In genomic region chr3:172546628-172547214, GRCh38 we compare ENCODE assay signal across 12 cellular contexts. TPM values are rescaled to one million over a fixed set of nuclear protein-coding genes. Genes with fewer than 3 reads are reported as not detected.
DNase-seq lines count a peak whose midpoint lies in the region; ATAC-seq and TF ChIP-seq lines count a peak whose summit lies in the region.
"Had no signal": no experiment of that assay in that cellular context is flagged by ENCODE, and none has a peak within 500 bp of the region (broad histone marks: within the 10 kb centered on the region; RNA-seq: fewer than 3 reads in every experiment).

No MANE protein-coding gene starts in this region.

- H3K4me2 ChIP-seq in PC-3 (ENCODE audit: low read length), result peak overlapping the region; percentile 72

- H3K27ac Mint-ChIP-seq in CD14-positive monocyte, result peak overlapping the region; percentile 80 to 94 (median 92)

- no peak for DNase-seq in CD14-positive monocyte (ENCODE audit: low spot score)
- DNase-seq in PC-3, result no peak
- DNase-seq in left lobe of liver (ENCODE audit: low spot score), result no peak
- no peak for DNase-seq in NCI-H748 (lab: John Stamatoyannopoulos, UW; ENCODE audit: unreplicated experiment)
- no peak for DNase-seq in superior temporal gyrus (ENCODE audit: extremely low spot score)
- DNase-seq: H7 had no signal

- H3K4me1 Mint-ChIP-seq in CD14-positive monocyte, result peaks cover 52% of the 10 kb centered on the region

- H3K9me3 Mint-ChIP-seq in CD14-positive monocyte, result peaks cover 0 to 5% (median 2%) of the 10 kb centered on the region in 7 donors

- no peak overlapping the region for H2AFZ ChIP-seq in PC-3 (ENCODE audit: low read length)

- H3K27me3 Mint-ChIP-seq in CD14-positive monocyte (ENCODE audit: low read depth in 3 of 3), result peaks cover 0 to 1% (median 0%) of the 10 kb centered on the region in 3 donors

- CTCF ChIA-PET in PC-3 (lab: Charles Lee), result interaction anchor here (0.7 kb wide), 1 partner anchor 37 kb away, joined by 5 read pairs; no protein-coding TSS in a partner anchor

- TF ChIP-seq CTCF in CD14-positive monocyte (IDR thresholded peaks at IDR 0.05) (no peak), PC-3 (conservative IDR thresholded peaks at IDR 0.05; ENCODE audit: low read depth, low read length) (no peak)

- intact Hi-C loops in CD14-positive monocyte (cut with micrococcal nuclease) (loop anchor here in 1 of 2 donors (10.0 kb wide), 1 partner anchor 48 kb away; no protein-coding TSS in a partner anchor), PC-3 (cut with micrococcal nuclease) (no loop called here)

- H3K4me3 Mint-ChIP-seq in CD14-positive monocyte, result peak overlapping the region in 1 of 2 donors; percentile 70

- ATAC-seq in GM21367 (IDR thresholded peaks at IDR 0.05; ENCODE audit: unreplicated experiment) (peak; percentile 54), PC-3 (no peak), left lobe of liver (peak; percentile 5), GM18858 (IDR thresholded peaks at IDR 0.05; ENCODE audit: unreplicated experiment) (no peak), HG03025 (IDR thresholded peaks at IDR 0.05; ENCODE audit: low FRiP score, unreplicated experiment) (no peak)

- H3K27ac ChIP-seq in PC-3 (ENCODE audit: low read length), result no peak overlapping the region
- H3K27ac ChIP-seq: SJSA1 had no signal

- H3K4me3 ChIP-seq in PC-3 (ENCODE audit: low read length), result peak overlapping the region; percentile 29; the same call in 1 of the 2 replicates
- H3K4me3 ChIP-seq: SJSA1 had no signal

- no TSS peak for BruUV-seq in PC-3 (replicated peaks; lab: Mats Ljungman, UMichigan)

- H4K20me1 ChIP-seq in PC-3 (ENCODE audit: low read length), result no peaks in the 10 kb centered on the region

- no peaks in the 10 kb centered on the region for H3K36me3 Mint-ChIP-seq in CD14-positive monocyte

- no peaks in the 10 kb centered on the region for H3K9me2 ChIP-seq in PC-3 (replicated peaks; ENCODE audit: low read length)

- H3K9ac ChIP-seq in PC-3 (ENCODE audit: low read length), result no peak overlapping the region

- peaks cover 20% of the 10 kb centered on the region for H3K4me1 ChIP-seq in PC-3 (ENCODE audit: insufficient read depth, low read length)

- no peaks in the 10 kb centered on the region for H3K79me2 ChIP-seq in PC-3 (ENCODE audit: low read length)

- POLR2A ChIA-PET in PC-3 (lab: Charles Lee; ENCODE audit: unreplicated experiment), result no interaction called here

- no peaks in the 10 kb centered on the region for H3K27me3 ChIP-seq in PC-3 (ENCODE audit: low read length)
- H3K27me3 ChIP-seq: SJSA1 had no signal

- H3K9me3 ChIP-seq in PC-3 (ENCODE audit: low read length), result no peaks in the 10 kb centered on the region
- H3K9me3 ChIP-seq: SJSA1 had no signal

- no peaks in the 10 kb centered on the region for H3F3A ChIP-seq in PC-3 (ENCODE audit: low read length, unreplicated experiment)

- no peaks in the 10 kb centered on the region for H3K36me3 ChIP-seq in PC-3 (ENCODE audit: low read depth, low read length)
- H3K36me3 ChIP-seq: SJSA1 had no signal

RNA-seq across cellular contexts. Expression of gene TNFSF10, which starts 23.5 kb away (rescaled TPM):
- 100 to 1,000 TPM; 264 to 293 TPM for polyA plus RNA-seq in CD14-positive monocyte
- total RNA-seq in PC-3 (2014; rRNA removed) (0.58 and 1.2 TPM in 2 replicates), left lobe of liver (45.3 TPM)
- total RNA-seq: H7, LHCN-M2 had no signal
- polyA plus RNA-seq: neural cell had no signal

Comparison
In these comparisons a context has a peak if more than half of its experiments do, and no peak if none do; other contexts are left out.
1. ATAC-seq: peak in GM21367 (single experiment) and left lobe of liver (single experiment); none in PC-3 (single experiment), GM18858 (single experiment) and HG03025 (single experiment).
2. RNA of gene TNFSF10, which starts 23.5 kb away (total RNA-seq): 45.3 TPM in left lobe of liver (single experiment); 0.58 to 1.2 TPM in PC-3; every median in the first group is over 10 times any median in the second.